Comparison of ENCODE assay signal across 8 cellular contexts in genomic region chr11:105610796-105611361, GRCh38. TPM values are rescaled to one million over a fixed set of nuclear protein-coding genes. Genes with fewer than 3 reads are reported as not detected.
DNase-seq lines count a peak whose midpoint lies in the region; TF ChIP-seq lines count a peak whose summit lies in the region.

No MANE protein-coding gene starts in this region.

- DNase-seq in NCI-H82 (lab: John Stamatoyannopoulos, UW) (peak; percentile 37), NCI-H82 treated with DMSO at 0.1 percent for 48 hours (lab: John Stamatoyannopoulos, UW; ENCODE audit: unreplicated experiment) (no peak), NOMO-1 (lab: John Stamatoyannopoulos, UW; ENCODE audit: unreplicated experiment in 2 of 2) (no peak), HPDE6-E6E7 (ENCODE audit: extremely low spot score) (no peak), GM03348 (ENCODE audit: low spot score) (no peak)

- no peaks in the 10 kb centered on the region for H3K36me3 Mint-ChIP-seq in brain

- no peak overlapping the region for H3K9ac ChIP-seq in stomach smooth muscle (ENCODE audit: low read length in 2 of 2)

- peaks cover 0 to 1% of the 10 kb centered on the region in 2 donors for H3K9me3 ChIP-seq in stomach smooth muscle (ENCODE audit: control insufficient read depth in 2 of 2, low read length in 2 of 2)

- H3K4me1 ChIP-seq in stomach smooth muscle (ENCODE audit: control insufficient read depth, insufficient read depth, low read length) = peaks cover 10% of the 10 kb centered on the region

- H3K4me1 Mint-ChIP-seq in brain = peaks cover 29% of the 10 kb centered on the region

- peak overlapping the region; percentile 26 to 66 for H3K4me3 ChIP-seq in stomach smooth muscle (ENCODE audit: low read length in 2 of 2)

- TF ChIP-seq CTCF in brain (conservative IDR thresholded peaks at IDR 0.05) = no peak

- H3K27me3 ChIP-seq in layer of hippocampus (ENCODE audit: control insufficient read depth, insufficient read depth, low read length) = peaks cover 2% of the 10 kb centered on the region
- H3K27me3 ChIP-seq in stomach smooth muscle (ENCODE audit: control insufficient read depth in 1 of 2, insufficient read depth in 2 of 2, low read length in 2 of 2) = peaks cover 18 to 25% of the 10 kb centered on the region in 2 donors

- H3K27ac ChIP-seq in layer of hippocampus (ENCODE audit: low read depth, low read length) (peak overlapping the region; percentile 80), stomach smooth muscle (ENCODE audit: low read length) (no peak overlapping the region)

- no peaks in the 10 kb centered on the region for H3K36me3 ChIP-seq in stomach smooth muscle (ENCODE audit: control insufficient read depth in 2 of 2, insufficient read depth in 2 of 2, low read length in 2 of 2)

- H3K27ac Mint-ChIP-seq in brain = peak overlapping the region; percentile 86 to 93 (median 90)

- H3K4me3 Mint-ChIP-seq in brain = peak overlapping the region; percentile 85 to 91 (median 88)

- H3K27me3 Mint-ChIP-seq in brain = peaks cover 47% of the 10 kb centered on the region

- peaks cover 0 to 4% (median 0%) of the 10 kb centered on the region in 5 experiments for H3K9me3 Mint-ChIP-seq in brain

RNA-seq across cellular contexts. Expression of gene GRIA4, which starts 1.0 kb away (rescaled TPM):
- polyA plus RNA-seq in brain (ENCODE audit: insufficient read depth, low read depth, low replicate concordance) = 4.8 TPM
